Comparison of ENCODE assay signal across 3 cellular contexts in the genomic region with DNA sequence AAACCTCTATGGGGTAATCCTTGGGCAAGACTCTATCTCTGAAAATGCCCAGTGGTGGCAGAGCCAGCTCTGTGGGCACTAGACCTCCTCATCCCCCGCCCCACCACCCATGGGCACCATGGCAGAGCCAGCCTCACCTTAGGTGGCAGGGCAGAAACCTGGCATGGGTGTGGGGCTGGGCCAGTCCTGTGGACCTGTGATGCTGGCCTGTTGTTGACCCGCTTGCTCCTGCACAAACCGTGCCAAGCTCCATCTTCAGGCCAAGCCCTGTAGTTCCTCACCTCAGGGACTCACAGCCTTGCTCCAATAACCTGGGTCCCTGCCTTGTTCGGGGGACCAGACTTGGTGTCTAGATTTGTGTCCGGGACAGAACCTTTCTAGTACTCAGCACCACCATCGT.
TF ChIP-seq lines count a peak whose summit lies in the region.

No MANE protein-coding gene starts in this region.

TF ChIP-seq in A549, 52 proteins besides CTCF, POLR2A, EP300 and RAD21:
- no peak for TF ChIP-seq KDM1A (IDR thresholded peaks at IDR 0.05; ENCODE audit: low read depth)
- no peak for TF ChIP-seq CBX8 (IDR thresholded peaks at IDR 0.05)
- TF ChIP-seq PHF8 (IDR thresholded peaks at IDR 0.05; ENCODE audit: borderline replicate concordance, low read depth) = no peak
- no peak for TF ChIP-seq HOXA7 (CRISPR knock-in tag; IDR thresholded peaks at IDR 0.05)
- TF ChIP-seq MYC (IDR thresholded peaks at IDR 0.05; ENCODE audit: borderline replicate concordance, low read length) = no peak
- TF ChIP-seq FOSL2 (IDR thresholded peaks at IDR 0.05) = no peak
- no peak for TF ChIP-seq FOSL2 (CRISPR knock-in tag; IDR thresholded peaks at IDR 0.05)
- no peak for TF ChIP-seq CBX2 (IDR thresholded peaks at IDR 0.05; ENCODE audit: borderline replicate concordance, low read depth)
- TF ChIP-seq NPAS2 (CRISPR knock-in tag; IDR thresholded peaks at IDR 0.05; ENCODE audit: borderline replicate concordance) = no peak
- no peak for TF ChIP-seq SREBF2 (IDR thresholded peaks at IDR 0.05)
- no peak for TF ChIP-seq EHF (CRISPR knock-in tag; IDR thresholded peaks at IDR 0.05)
- TF ChIP-seq NR3C1 (IDR thresholded peaks at IDR 0.05) = no peak
- TF ChIP-seq ZNF302 (CRISPR knock-in tag; IDR thresholded peaks at IDR 0.05) = no peak
- TF ChIP-seq ZSCAN20 (CRISPR knock-in tag; IDR thresholded peaks at IDR 0.05) = no peak
- TF ChIP-seq GATA3 (IDR thresholded peaks at IDR 0.05; ENCODE audit: borderline replicate concordance) = no peak
- no peak for TF ChIP-seq E2F6 (IDR thresholded peaks at IDR 0.05; ENCODE audit: borderline replicate concordance, low read depth)
- no peak for TF ChIP-seq RCOR1 (IDR thresholded peaks at IDR 0.05; ENCODE audit: low read depth, low read length)
- no peak for TF ChIP-seq ATOH8 (CRISPR knock-in tag; IDR thresholded peaks at IDR 0.05; ENCODE audit: low read depth)
- no peak for TF ChIP-seq KDM5A (IDR thresholded peaks at IDR 0.05)
- TF ChIP-seq BHLHE40 (IDR thresholded peaks at IDR 0.05; ENCODE audit: low read depth, low read length) = no peak
TF ChIP-seq in A549: peak in this region for 0.

TF ChIP-seq in WTC11, 78 proteins besides CTCF, POLR2A, EP300 and RAD21:
- 0 out of 2 replicates have a peak, but pooled peaks have one; percentile 34 for TF ChIP-seq RELA (CRISPR knock-in tag; IDR thresholded peaks at IDR 0.05; ENCODE audit: borderline replicate concordance)
- TF ChIP-seq ZNF263 (CRISPR knock-in tag; IDR thresholded peaks at IDR 0.05; ENCODE audit: low read depth) = no peak
- TF ChIP-seq ZNF121 (CRISPR knock-in tag; IDR thresholded peaks at IDR 0.05) = peak; percentile 86; the same call in 1 of the 2 replicates

TF ChIP-seq in GM23338, 12 proteins besides CTCF, POLR2A, EP300 and RAD21:
- no peak for TF ChIP-seq CREB1 (CRISPR knock-in tag; IDR thresholded peaks at IDR 0.05; ENCODE audit: low read depth)
- no peak for TF ChIP-seq POLR2AphosphoS5 (IDR thresholded peaks at IDR 0.05; ENCODE audit: low read depth)
